24 cellular contexts compared by ENCODE assay signal in genomic region chr4:47143261-47143660, GRCh38.
"Had no signal": no experiment of that assay in that cellular context is flagged by ENCODE, and none has a peak within 500 bp of the region (broad histone marks: within the 10 kb centered on the region; RNA-seq: fewer than 3 reads in every experiment).

No MANE protein-coding gene starts in this region.

- DNase-seq: activated CD4-positive, alpha-beta T cell treated with anti-CD3 and anti-CD28 coated beads, Interleukin-2, amount 10 ng/mL, durations not matched to agents 24 days and 14 days; activated CD4-positive, alpha-beta T cell treated with anti-CD3 and anti-CD28 coated beads, Interleukin-2, amount 50 U/mL, for 4 hours; activated CD8-positive, alpha-beta T cell treated with anti-CD3 and anti-CD28 coated beads for 36 hours; activated effector memory CD4-positive, alpha-beta T cell treated with anti-CD3 and anti-CD28 coated beads, Interleukin-2, amount 50 U/mL, for 16 hours; activated naive CD4-positive, alpha-beta T cell; activated naive CD4-positive, alpha-beta T cell treated with anti-CD3 and anti-CD28 coated beads, Interleukin-2, amount 50 U/mL, for 16 hours; activated naive CD8-positive, alpha-beta T cell treated with anti-CD3 and anti-CD28 coated beads, Interleukin-2, amount 10 ng/mL, durations not matched to agents 7 days and 5 days; activated T-cell treated with anti-CD3 and anti-CD28 coated beads, Interleukin-2, amount 50 U/mL, for 1 hour; activated T-cell treated with anti-CD3 and anti-CD28 coated beads, Interleukin-2, amount 50 U/mL, for 72 hours; brain microvascular endothelial cell; central memory CD4-positive, alpha-beta T cell; MG63; MV-4-11; NCI-H1092; NCI-H1436 treated with DMSO at 0.1 percent for 48 hours; NCI-H1694 treated with DMSO at 0.1 percent for 48 hours; NCI-H2029; NCI-H345; NCI-H524 treated with DMSO at 0.1 percent for 48 hours; NK-92 treated with Interleukin-12 subunit alpha and Interleukin-12 subunit beta, amount 100 ng/mL, for 24 hours; Right ventricle myocardium superior had no signal

- H3K36me3 ChIP-seq: brain microvascular endothelial cell, MG63 had no signal

- H3K27ac ChIP-seq: brain microvascular endothelial cell had no signal

- ATAC-seq: activated CD8-positive, alpha-beta T cell treated with anti-CD3 and anti-CD28 coated beads for 36 hours; activated T-cell treated with anti-CD3 and anti-CD28 coated beads, Interleukin-2, amount 50 U/mL, for 72 hours; activated T-helper 17 cell treated with anti-CD3 and anti-CD28 coated beads, Interleukin-2, amount 50 U/mL, for 72 hours had no signal

- H3K9me3 ChIP-seq: MG63 had no signal

- H3K4me3 ChIP-seq: MG63 had no signal

- FAIRE-seq: colon, TTC549 had no signal

- H3K27me3 ChIP-seq: brain microvascular endothelial cell, MG63 had no signal
